ENCODE assay signal across 16 cellular contexts in the genomic region with DNA sequence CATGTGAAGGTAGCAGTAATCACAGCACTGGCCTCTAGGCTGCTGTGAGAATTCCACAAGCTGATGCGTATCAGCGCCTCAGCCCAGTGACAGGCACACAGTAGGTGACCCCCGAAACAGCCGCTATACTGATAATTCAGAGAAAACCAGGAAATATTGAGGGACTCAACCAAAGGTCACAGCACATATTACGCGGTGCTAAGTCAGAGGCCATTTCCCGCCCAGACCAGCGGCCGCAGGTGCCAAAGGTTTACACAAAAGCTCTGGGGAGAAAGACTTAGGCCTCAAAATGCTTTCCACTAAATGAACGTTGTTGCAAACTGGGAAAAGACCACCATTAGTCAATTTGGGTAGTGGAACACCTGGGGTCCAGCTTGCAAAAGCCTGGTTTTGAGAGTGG.
"Had no signal": no experiment of that assay in that cellular context is flagged by ENCODE, and none has a peak within 500 bp of the region (broad histone marks: within the 10 kb centered on the region; RNA-seq: fewer than 3 reads in every experiment).

No MANE protein-coding gene starts in this region.

- H3K4me1 ChIP-seq: foreskin keratinocyte had no signal

- H3K27me3 ChIP-seq: ascending aorta, dorsolateral prefrontal cortex had no signal

- ATAC-seq: activated T-cell treated with anti-CD3 and anti-CD28 coated beads, Interleukin-2, amount 50 U/mL, for 72 hours; foreskin keratinocyte; left lobe of liver; stimulated activated effector memory CD8-positive, alpha-beta T cell treated with anti-CD3 and anti-CD28 coated beads, Interleukin-12 subunit alpha, Interleukin-12 subunit beta, amount 100 ng/mL, for 72 hours had no signal

- H3K27ac ChIP-seq: ascending aorta, foreskin keratinocyte, tibial nerve had no signal

- H3K4me2 ChIP-seq: smooth muscle cell had no signal

- H3K4me3 Mint-ChIP-seq: activated B cell treated with CpG ODN at 0.5 μM for 24 hours; stimulated activated effector memory CD8-positive, alpha-beta T cell treated with anti-CD3 and anti-CD28 coated beads, Interleukin-12 subunit alpha, Interleukin-12 subunit beta, amount 100 ng/mL, for 72 hours had no signal

- DNase-seq: activated B cell treated with CpG ODN at 0.5 μM for 24 hours; activated CD4-positive, alpha-beta T cell treated with anti-CD3 and anti-CD28 coated beads, Interleukin-2, amount 50 U/mL, for 1 hour; activated gamma-delta T cell treated with Interleukin-2 at 50 U/mL for 16 hours; dorsolateral prefrontal cortex; foreskin keratinocyte; head of caudate nucleus; islet precursor cell; mesenchymal stem cell; nucleus accumbens had no signal

- H3K9me3 ChIP-seq: ascending aorta, tibial nerve had no signal

- H3K4me3 ChIP-seq: ascending aorta, dorsolateral prefrontal cortex, smooth muscle cell, tibial nerve had no signal

- H3K36me3 Mint-ChIP-seq: activated naive CD8-positive, alpha-beta T cell treated with anti-CD3 and anti-CD28 coated beads, Interleukin-2, amount 10 ng/mL, durations not matched to agents 7 days and 5 days had no signal

- H3K27ac Mint-ChIP-seq: activated B cell treated with CpG ODN at 0.5 μM for 24 hours; activated T-cell treated with anti-CD3 and anti-CD28 coated beads, Interleukin-2, amount 50 U/mL, for 72 hours had no signal

- H3K9me3 Mint-ChIP-seq: activated B cell treated with CpG ODN at 0.5 μM for 24 hours; activated naive CD8-positive, alpha-beta T cell treated with anti-CD3 and anti-CD28 coated beads, Interleukin-2, amount 10 ng/mL, durations not matched to agents 7 days and 5 days; activated T-cell treated with anti-CD3 and anti-CD28 coated beads, Interleukin-2, amount 50 U/mL, for 72 hours; stimulated activated effector memory CD8-positive, alpha-beta T cell treated with anti-CD3 and anti-CD28 coated beads, Interleukin-12 subunit alpha, Interleukin-12 subunit beta, amount 100 ng/mL, for 72 hours had no signal

- H3K27me3 Mint-ChIP-seq: activated B cell treated with CpG ODN at 0.5 μM for 24 hours; activated naive CD8-positive, alpha-beta T cell treated with anti-CD3 and anti-CD28 coated beads, Interleukin-2, amount 10 ng/mL, durations not matched to agents 7 days and 5 days had no signal

- H3K36me3 ChIP-seq: ascending aorta, tibial nerve had no signal
